20 cellular contexts compared by ENCODE assay signal in genomic region chr6:122665929-122666328, GRCh38. TPM values are rescaled to one million over a fixed set of nuclear protein-coding genes. Genes with fewer than 3 reads are reported as not detected.
DNase-seq lines count a peak whose midpoint lies in the region; ATAC-seq and TF ChIP-seq lines count a peak whose summit lies in the region.
"Had no signal": no experiment of that assay in that cellular context is flagged by ENCODE, and none has a peak within 500 bp of the region (broad histone marks: within the 10 kb centered on the region; RNA-seq: fewer than 3 reads in every experiment).

No MANE protein-coding gene starts in this region.

- H3K4me3 Mint-ChIP-seq in endodermal cell = no peak overlapping the region
- H3K4me3 Mint-ChIP-seq in mesothelial cell of epicardium = no peak overlapping the region
- H3K4me3 Mint-ChIP-seq: CD4-positive, CD25-positive, alpha-beta regulatory T cell; CD8-positive, alpha-beta memory T cell; HFFc6 had no signal

- no peaks in the 10 kb centered on the region for H3K9me3 Mint-ChIP-seq in endodermal cell
- peaks cover 3% of the 10 kb centered on the region for H3K9me3 Mint-ChIP-seq in mesothelial cell of epicardium
- H3K9me3 Mint-ChIP-seq: CD8-positive, alpha-beta memory T cell had no signal

- no peak for TF ChIP-seq POLR2A in transverse colon (IDR thresholded peaks at IDR 0.05)

- no peak for DNase-seq in endodermal cell
- DNase-seq in mesothelial cell of epicardium (ENCODE audit: low spot score in 2 of 2, unreplicated experiment in 2 of 2) = no peak
- DNase-seq in transverse colon = no peak
- no peak for DNase-seq in kidney tubule cell (ENCODE audit: low spot score)
- DNase-seq: ACHN; BE2C; C1 segment of cervical spinal cord; CD4-positive, CD25-positive, alpha-beta regulatory T cell; CD8-positive, alpha-beta memory T cell; COR-L47; DMS79; GDM1; GOT3; H7; HFFc6; IMR-90 had no signal

- H3K36me3 Mint-ChIP-seq in endodermal cell (ENCODE audit: low read depth) (peaks cover 13% of the 10 kb centered on the region), mesothelial cell of epicardium (peaks cover 5% of the 10 kb centered on the region)
- H3K36me3 Mint-ChIP-seq: CD4-positive, CD25-positive, alpha-beta regulatory T cell; CD8-positive, alpha-beta memory T cell had no signal

- 90 to 95% methylated on average over 4 of the region's 4 CpGs for WGBS in endodermal cell (ENCODE audit: insufficient coverage in 1 of 2, insufficient read length in 1 of 2), 2 experiments
- 0 to 35% methylated on average over 1 to 4 of the region's 4 CpGs for WGBS in transverse colon (ENCODE audit: low coverage in 1 of 2), 2 donors

- no peaks in the 10 kb centered on the region for H3K4me1 Mint-ChIP-seq in endodermal cell
- peaks cover 45% of the 10 kb centered on the region for H3K4me1 Mint-ChIP-seq in mesothelial cell of epicardium
- H3K4me1 Mint-ChIP-seq: CD8-positive, alpha-beta memory T cell had no signal

- H3K9me3 ChIP-seq in endodermal cell (ENCODE audit: control insufficient read depth, low read length) = no peaks in the 10 kb centered on the region
- H3K9me3 ChIP-seq in transverse colon = no peaks in the 10 kb centered on the region
- H3K9me3 ChIP-seq: BE2C had no signal

- H3K27me3 Mint-ChIP-seq in endodermal cell (ENCODE audit: insufficient read depth) = no peaks in the 10 kb centered on the region
- H3K27me3 Mint-ChIP-seq in mesothelial cell of epicardium (ENCODE audit: low read depth) = no peaks in the 10 kb centered on the region
- H3K27me3 Mint-ChIP-seq: CD4-positive, CD25-positive, alpha-beta regulatory T cell had no signal

- no peak overlapping the region for H3K27ac ChIP-seq in endodermal cell (ENCODE audit: low read depth, low read length)
- H3K27ac ChIP-seq in transverse colon = peak overlapping the region in 3 of 4 donors; percentile 38 to 57 (median 49)
- H3K27ac ChIP-seq: HL-60 had no signal

- H3K4me3 ChIP-seq in endodermal cell (ENCODE audit: low read length) (no peak overlapping the region), transverse colon (no peak overlapping the region)

- no peak for TF ChIP-seq EP300 in transverse colon (IDR thresholded peaks at IDR 0.05; ENCODE audit: low read depth)

- H3K36me3 ChIP-seq in endodermal cell (ENCODE audit: control insufficient read depth, insufficient read depth, low read length) (no peaks in the 10 kb centered on the region), transverse colon (no peaks in the 10 kb centered on the region)
- H3K36me3 ChIP-seq: BE2C had no signal

- intact Hi-C loops in transverse colon (cut with DNase I; ENCODE audit: low total_unique reads) = no loop called here

- H3K4me1 ChIP-seq in endodermal cell (ENCODE audit: control insufficient read depth, insufficient read depth, low read length) (no peaks in the 10 kb centered on the region), transverse colon (peaks cover 0 to 13% (median 0%) of the 10 kb centered on the region in 4 donors)
- H3K4me1 ChIP-seq: BE2C had no signal

- H3K9ac ChIP-seq in endodermal cell (ENCODE audit: extremely low read depth, low read length, poor library complexity, severe bottlenecking) = no peak overlapping the region

- TF ChIP-seq CTCF in endodermal cell (conservative IDR thresholded peaks at IDR 0.05) (no peak), mesothelial cell of epicardium (IDR thresholded peaks at IDR 0.05; ENCODE audit: unreplicated experiment) (no peak), transverse colon (IDR thresholded peaks at IDR 0.05) (no peak)

- H3K27me3 ChIP-seq in endodermal cell (ENCODE audit: control insufficient read depth, insufficient read depth, low read length, poor library complexity, severe bottlenecking) = no peaks in the 10 kb centered on the region
- H3K27me3 ChIP-seq in transverse colon = no peaks in the 10 kb centered on the region
- H3K27me3 ChIP-seq: BE2C had no signal

- in situ Hi-C loops in transverse colon (cut with MboI; ENCODE audit: low pct_ligation_motif_present in 1 of 4, low pct_unique_long_range_greater_than_20kb in 1 of 4, low sequenced_read_pairs in 3 of 4) = no loop called here

- peak overlapping the region; percentile 69 for H3K27ac Mint-ChIP-seq in endodermal cell
- H3K27ac Mint-ChIP-seq in mesothelial cell of epicardium = peak overlapping the region; percentile 85
- H3K27ac Mint-ChIP-seq: CD4-positive, CD25-positive, alpha-beta regulatory T cell; CD8-positive, alpha-beta memory T cell; HFFc6 had no signal

- ATAC-seq in GM21576 (IDR thresholded peaks at IDR 0.05; ENCODE audit: unreplicated experiment) = no peak
- ATAC-seq in GM19395 (IDR thresholded peaks at IDR 0.05; ENCODE audit: unreplicated experiment) = no peak
- ATAC-seq: HCT116 had no signal

RNA-seq across cellular contexts. Expression of gene PKIB, which starts 55.7 kb away (rescaled TPM):
- total RNA-seq in endodermal cell = 10 to 100 TPM; 46.0 to 56.1 TPM
- polyA plus RNA-seq in endodermal cell (2013, experiment 1 of 2) = 42.6 TPM
- polyA plus RNA-seq in endodermal cell (2013, experiment 2 of 2) = 43.7 TPM
- 44.7 to 49.0 TPM (median 48.9 TPM) in 3 replicates for total RNA-seq in mesothelial cell of epicardium
- total RNA-seq in transverse colon = 100 to 1,000 TPM in 2 of 4 donors, 10 to 100 TPM in 2; 45.2 to 163 (median 96.1) TPM
